Comparison of ENCODE assay signal across 8 cellular contexts in the genomic region with DNA sequence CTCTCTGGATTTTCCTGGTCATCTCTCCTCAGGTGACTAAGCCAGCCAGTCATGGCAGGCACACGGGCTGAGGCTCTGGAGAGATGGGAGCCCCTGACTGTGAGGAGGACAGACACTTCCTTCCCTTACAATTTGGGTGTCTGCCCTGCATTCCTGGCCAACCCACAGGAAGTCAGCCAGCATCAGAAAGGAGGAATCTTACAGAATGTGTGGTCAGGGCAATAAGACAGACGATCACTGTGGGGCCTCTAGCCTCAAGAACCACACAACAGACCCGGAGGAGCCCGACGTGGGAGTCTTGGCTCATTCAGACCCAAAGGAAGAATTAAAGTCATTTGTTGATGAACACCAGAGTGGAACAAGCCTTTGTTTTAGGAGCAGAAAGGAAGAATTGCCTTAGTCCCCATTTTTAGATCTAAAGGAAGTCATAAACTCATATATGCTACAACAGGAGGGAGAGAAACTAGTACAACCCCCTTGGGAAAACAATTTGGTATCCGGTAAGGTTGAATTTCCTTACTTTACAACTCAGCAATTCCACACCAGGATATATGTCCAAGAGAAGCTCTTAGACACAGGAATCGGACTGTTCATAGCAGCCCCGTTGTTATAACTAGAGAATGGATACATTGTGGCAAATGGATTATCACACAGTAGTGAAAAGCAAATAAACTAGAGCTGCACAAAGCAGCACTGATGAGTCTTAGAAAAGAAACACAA.
DNase-seq lines count a peak whose midpoint lies in the region; TF ChIP-seq lines count a peak whose summit lies in the region.

No MANE protein-coding gene starts in this region.

- H4K5ac ChIP-seq in H9 (ENCODE audit: insufficient read length, low read depth, low read length) = no peak overlapping the region

- H3K4me1 ChIP-seq in PC-9 (replicated peaks; ENCODE audit: insufficient read depth) (peaks cover 10% of the 10 kb centered on the region), osteoblast (ENCODE audit: insufficient read depth, low read length) (peaks cover 49% of the 10 kb centered on the region), H9 (ENCODE audit: insufficient read depth, low read length) (peaks cover 5% of the 10 kb centered on the region; the same call in 1 of the 2 replicates), neural progenitor cell (peaks cover 30% of the 10 kb centered on the region)

- no peak overlapping the region for H2AK5ac ChIP-seq in H9 (ENCODE audit: insufficient read length, low read length)

- H3K36me3 Mint-ChIP-seq in activated naive CD4-positive, alpha-beta T cell treated with anti-CD3 and anti-CD28 coated beads, Interleukin-2, amount 10 ng/mL, durations not matched to agents 7 days and 5 days = no peaks in the 10 kb centered on the region
- 0 out of 7 replicates have a peak, but pooled peaks cover 0 to 1% (median 0%) of the 10 kb centered on the region in 3 experiments for H3K36me3 Mint-ChIP-seq in H9 (ENCODE audit: insufficient read depth in 1 of 3, low read depth in 3 of 3)
- no peaks in the 10 kb centered on the region for H3K36me3 Mint-ChIP-seq in neural progenitor cell
- no peaks in the 10 kb centered on the region for H3K36me3 Mint-ChIP-seq in activated CD4-positive, alpha-beta memory T cell treated with anti-CD3 and anti-CD28 coated beads for 36 hours

- no peaks in the 10 kb centered on the region for H3K9me2 ChIP-seq in PC-9 (ENCODE audit: insufficient read depth)

- H3K4ac ChIP-seq in H9 (ENCODE audit: low read depth, low read length) = no peak overlapping the region

- H4K91ac ChIP-seq in H9 (ENCODE audit: insufficient read length, low read depth, low read length) = no peak overlapping the region

- CTCF ChIA-PET in PC-9 (lab: Charles Lee) = no interaction called here
- CTCF ChIA-PET in activated naive CD4-positive, alpha-beta T cell treated with anti-CD3 and anti-CD28 coated beads, Interleukin-2, amount 10 ng/mL, durations not matched to agents 7 days and 5 days (lab: Charles Lee) = no interaction called here
- CTCF ChIA-PET in activated CD4-positive, alpha-beta memory T cell treated with anti-CD3 and anti-CD28 coated beads for 36 hours (lab: Charles Lee) = no interaction called here

- no peaks in the 10 kb centered on the region for H3K36me3 ChIP-seq in PC-9 (ENCODE audit: low read depth)
- H3K36me3 ChIP-seq in osteoblast (ENCODE audit: insufficient read depth, low read length) = no peaks in the 10 kb centered on the region
- no peaks in the 10 kb centered on the region for H3K36me3 ChIP-seq in neural progenitor cell

- no peak overlapping the region for H3K4me3 Mint-ChIP-seq in activated naive CD4-positive, alpha-beta T cell treated with anti-CD3 and anti-CD28 coated beads, Interleukin-2, amount 10 ng/mL, durations not matched to agents 7 days and 5 days
- H3K4me3 Mint-ChIP-seq in H9 = no peak overlapping the region
- no peak overlapping the region for H3K4me3 Mint-ChIP-seq in neural progenitor cell
- H3K4me3 Mint-ChIP-seq in activated CD4-positive, alpha-beta memory T cell treated with anti-CD3 and anti-CD28 coated beads for 36 hours = no peak overlapping the region

- no peak for TF ChIP-seq CTCF in PC-9 (conservative IDR thresholded peaks at IDR 0.05)
- no peak for TF ChIP-seq CTCF in osteoblast (IDR thresholded peaks at IDR 0.05; ENCODE audit: extremely low read depth, low read depth, low read length)
- TF ChIP-seq CTCF in H9 (conservative IDR thresholded peaks at IDR 0.05) = no peak
- no peak for TF ChIP-seq CTCF in neural progenitor cell (IDR thresholded peaks at IDR 0.05)

- WGBS in H9 (ENCODE audit: extremely low coverage, insufficient read length, low lambda C conversion rate) = no CpG with 5 or more reads among the region's 8 CpGs

- peaks cover 5% of the 10 kb centered on the region for H3K4me1 Mint-ChIP-seq in activated naive CD4-positive, alpha-beta T cell treated with anti-CD3 and anti-CD28 coated beads, Interleukin-2, amount 10 ng/mL, durations not matched to agents 7 days and 5 days
- H3K4me1 Mint-ChIP-seq in H9 (peaks cover 45 to 51% of the 10 kb centered on the region in 2 experiments), neural progenitor cell (peaks cover 30% of the 10 kb centered on the region)
- no peaks in the 10 kb centered on the region for H3K4me1 Mint-ChIP-seq in activated CD4-positive, alpha-beta memory T cell treated with anti-CD3 and anti-CD28 coated beads for 36 hours (ENCODE audit: low read depth)

- H2BK12ac ChIP-seq in H9 (ENCODE audit: insufficient read length, low read depth, low read length) = no peak overlapping the region

- no peaks in the 10 kb centered on the region for H3K79me1 ChIP-seq in H9 (ENCODE audit: insufficient read depth, low read depth, low read length, poor library complexity, severe bottlenecking)

- H3K14ac ChIP-seq in H9 (ENCODE audit: insufficient read depth, low read length) = no peak overlapping the region

- H4K20me1 ChIP-seq in PC-9 (ENCODE audit: insufficient read depth) (no peaks in the 10 kb centered on the region), osteoblast (ENCODE audit: insufficient read depth, low read length) (peaks cover 9% of the 10 kb centered on the region), H9 (ENCODE audit: control insufficient read depth, insufficient read depth, insufficient read length) (no peaks in the 10 kb centered on the region), neural progenitor cell (ENCODE audit: low read depth) (no peaks in the 10 kb centered on the region)

- no peak overlapping the region for H3K4me2 ChIP-seq in PC-9
- peak overlapping the region; percentile 58 for H3K4me2 ChIP-seq in osteoblast (ENCODE audit: insufficient read depth, low read length)
- no peak overlapping the region for H3K4me2 ChIP-seq in H9 (ENCODE audit: insufficient read depth, insufficient read length, low read length)
- no peak overlapping the region for H3K4me2 ChIP-seq in neural progenitor cell

- H3K27ac ChIP-seq in PC-9 (peak overlapping the region; percentile 5; the same call in 1 of the 2 replicates), epithelial cell of prostate (peak overlapping the region; percentile 80), osteoblast (ENCODE audit: low read depth, low read length) (peak overlapping the region; percentile 87), H9 (ENCODE audit: insufficient read length, low read depth, low read length) (no peak overlapping the region), neural progenitor cell (no peak overlapping the region)

- POLR2A ChIA-PET in PC-9 (lab: Charles Lee; ENCODE audit: unreplicated experiment) = no interaction called here
- POLR2A ChIA-PET in activated CD4-positive, alpha-beta memory T cell treated with anti-CD3 and anti-CD28 coated beads for 36 hours (lab: Charles Lee) = no interaction called here

- H3T11ph ChIP-seq in H9 (ENCODE audit: low read length) = no peak overlapping the region

- TSS peak; percentile 82 for BruUV-seq in PC-9 (replicated peaks; lab: Mats Ljungman, UMichigan)

- no peaks in the 10 kb centered on the region for H3K23me2 ChIP-seq in H9 (ENCODE audit: insufficient read length, low read depth, low read length, poor library complexity, severe bottlenecking)

- H3K27me3 ChIP-seq in PC-9 (ENCODE audit: insufficient read depth, low read depth) (no peaks in the 10 kb centered on the region), osteoblast (ENCODE audit: insufficient read depth, low read length) (no peaks in the 10 kb centered on the region), H9 (ENCODE audit: insufficient read depth, low read length) (no peaks in the 10 kb centered on the region), neural progenitor cell (peaks cover 41% of the 10 kb centered on the region)

- H3K79me2 ChIP-seq in PC-9 (ENCODE audit: low read depth) (no peaks in the 10 kb centered on the region), osteoblast (ENCODE audit: insufficient read depth, low read length) (peaks cover 25% of the 10 kb centered on the region), H9 (ENCODE audit: insufficient read depth, low read length) (no peaks in the 10 kb centered on the region), neural progenitor cell (ENCODE audit: low read depth) (no peaks in the 10 kb centered on the region)

- no peaks in the 10 kb centered on the region for H3K9me3 Mint-ChIP-seq in activated naive CD4-positive, alpha-beta T cell treated with anti-CD3 and anti-CD28 coated beads, Interleukin-2, amount 10 ng/mL, durations not matched to agents 7 days and 5 days
- no peaks in the 10 kb centered on the region; a peak in 1 of 5 replicates for H3K9me3 Mint-ChIP-seq in H9
- no peaks in the 10 kb centered on the region for H3K9me3 Mint-ChIP-seq in neural progenitor cell
- no peaks in the 10 kb centered on the region for H3K9me3 Mint-ChIP-seq in activated CD4-positive, alpha-beta memory T cell treated with anti-CD3 and anti-CD28 coated beads for 36 hours

- DNase-seq in ELR (ENCODE audit: low read depth) = peak; percentile 98
- peak in 1 of 2 experiments; percentile 66 for DNase-seq in PC-9
- DNase-seq in epithelial cell of prostate (ENCODE audit: low read depth, low spot score) = no peak
- DNase-seq in osteoblast (ENCODE audit: insufficient read length, low spot score, missing footprints) = peak; percentile 95
- no peak for DNase-seq in activated naive CD4-positive, alpha-beta T cell treated with anti-CD3 and anti-CD28 coated beads, Interleukin-2, amount 10 ng/mL, durations not matched to agents 7 days and 5 days
- DNase-seq in H9 = no peak
- DNase-seq in neural progenitor cell (ENCODE audit: low spot score) = no peak
- DNase-seq in activated CD4-positive, alpha-beta memory T cell treated with anti-CD3 and anti-CD28 coated beads for 36 hours = no peak

- no peaks in the 10 kb centered on the region for H3K9me3 ChIP-seq in PC-9 (ENCODE audit: insufficient read depth, low read depth)
- no peaks in the 10 kb centered on the region for H3K9me3 ChIP-seq in osteoblast (ENCODE audit: low read depth, low read length)
- H3K9me3 ChIP-seq in H9 (ENCODE audit: control insufficient read depth, low read depth, low read length) = no peaks in the 10 kb centered on the region
- no peaks in the 10 kb centered on the region for H3K9me3 ChIP-seq in neural progenitor cell (ENCODE audit: low read depth)

- H3K23ac ChIP-seq in H9 (ENCODE audit: insufficient read length, low read depth, low read length) = no peak overlapping the region

- H2BK20ac ChIP-seq in H9 (ENCODE audit: low read depth, low read length, poor library complexity, severe bottlenecking) = no peak overlapping the region

- H3K27ac Mint-ChIP-seq in activated naive CD4-positive, alpha-beta T cell treated with anti-CD3 and anti-CD28 coated beads, Interleukin-2, amount 10 ng/mL, durations not matched to agents 7 days and 5 days = no peak overlapping the region
- H3K27ac Mint-ChIP-seq in H9 = no peak overlapping the region
- no peak overlapping the region for H3K27ac Mint-ChIP-seq in neural progenitor cell
- no peak overlapping the region for H3K27ac Mint-ChIP-seq in activated CD4-positive, alpha-beta memory T cell treated with anti-CD3 and anti-CD28 coated beads for 36 hours

- no peak overlapping the region for H3K56ac ChIP-seq in H9 (ENCODE audit: insufficient read length, low read depth, low read length)

- no peak overlapping the region for H2BK15ac ChIP-seq in H9 (ENCODE audit: low read depth, low read length)

- H3K4me3 ChIP-seq in PC-9 = no peak overlapping the region
- H3K4me3 ChIP-seq in osteoblast (ENCODE audit: insufficient read depth, low read length) = peak overlapping the region; percentile 40
- no peak overlapping the region for H3K4me3 ChIP-seq in neural progenitor cell

- intact Hi-C loops in PC-9 (cut with micrococcal nuclease; ENCODE audit: unreplicated experiment) = no loop called here
- intact Hi-C loops in activated CD4-positive, alpha-beta memory T cell treated with anti-CD3 and anti-CD28 coated beads for 36 hours (cut with micrococcal nuclease) = no loop called here

- H3K27me3 Mint-ChIP-seq in activated naive CD4-positive, alpha-beta T cell treated with anti-CD3 and anti-CD28 coated beads, Interleukin-2, amount 10 ng/mL, durations not matched to agents 7 days and 5 days = peaks cover 37% of the 10 kb centered on the region
- H3K27me3 Mint-ChIP-seq in H9 (ENCODE audit: low read depth) = peaks cover 48% of the 10 kb centered on the region
- H3K27me3 Mint-ChIP-seq in neural progenitor cell (ENCODE audit: insufficient read depth, low read depth) = peaks cover 11% of the 10 kb centered on the region
- peaks cover 14% of the 10 kb centered on the region for H3K27me3 Mint-ChIP-seq in activated CD4-positive, alpha-beta memory T cell treated with anti-CD3 and anti-CD28 coated beads for 36 hours

- H3K9ac ChIP-seq in H9 (ENCODE audit: extremely low read depth, insufficient read length, low read length) (no peak overlapping the region), neural progenitor cell (no peak overlapping the region)

- no peak overlapping the region for H4K8ac ChIP-seq in H9 (replicated peaks; ENCODE audit: insufficient read length, low read depth, low read length)

- H2AFZ ChIP-seq in PC-9 = no peak overlapping the region
- H2AFZ ChIP-seq in osteoblast (ENCODE audit: low read length) = peak overlapping the region; percentile 2
- H2AFZ ChIP-seq in H9 (ENCODE audit: low read length) = no peak overlapping the region
- H2AFZ ChIP-seq in neural progenitor cell (replicated peaks) = no peak overlapping the region

- no peaks in the 10 kb centered on the region for H3F3A ChIP-seq in PC-9 (ENCODE audit: insufficient read depth, low read depth)
- H3F3A ChIP-seq in neural progenitor cell (ENCODE audit: low read depth) = peaks cover 11% of the 10 kb centered on the region

- no peak overlapping the region for H2BK5ac ChIP-seq in H9 (ENCODE audit: insufficient read length, low read length)

- H3K18ac ChIP-seq in H9 (ENCODE audit: insufficient read length, low read depth, low read length) = no peak overlapping the region

- H2BK120ac ChIP-seq in H9 (ENCODE audit: low read depth, low read length, poor library complexity, severe bottlenecking) = no peak overlapping the region

Comparison
In these comparisons a context has a peak if more than half of its experiments do, and no peak if none do; other contexts are left out.
1. DNase-seq: peak in ELR (single experiment) and osteoblast (single experiment); none in epithelial cell of prostate (single experiment), activated naive CD4-positive, alpha-beta T cell treated with anti-CD3 and anti-CD28 coated beads, Interleukin-2, amount 10 ng/mL, durations not matched to agents 7 days and 5 days (single experiment), H9 (single experiment), neural progenitor cell (single experiment) and activated CD4-positive, alpha-beta memory T cell treated with anti-CD3 and anti-CD28 coated beads for 36 hours (single experiment).
2. H3K27ac ChIP-seq: peak in PC-9 (single experiment), epithelial cell of prostate (single experiment) and osteoblast (single experiment); none in H9 (single experiment) and neural progenitor cell (single experiment).